Comparison of ENCODE assay signal across 8 cellular contexts in the genomic region with DNA sequence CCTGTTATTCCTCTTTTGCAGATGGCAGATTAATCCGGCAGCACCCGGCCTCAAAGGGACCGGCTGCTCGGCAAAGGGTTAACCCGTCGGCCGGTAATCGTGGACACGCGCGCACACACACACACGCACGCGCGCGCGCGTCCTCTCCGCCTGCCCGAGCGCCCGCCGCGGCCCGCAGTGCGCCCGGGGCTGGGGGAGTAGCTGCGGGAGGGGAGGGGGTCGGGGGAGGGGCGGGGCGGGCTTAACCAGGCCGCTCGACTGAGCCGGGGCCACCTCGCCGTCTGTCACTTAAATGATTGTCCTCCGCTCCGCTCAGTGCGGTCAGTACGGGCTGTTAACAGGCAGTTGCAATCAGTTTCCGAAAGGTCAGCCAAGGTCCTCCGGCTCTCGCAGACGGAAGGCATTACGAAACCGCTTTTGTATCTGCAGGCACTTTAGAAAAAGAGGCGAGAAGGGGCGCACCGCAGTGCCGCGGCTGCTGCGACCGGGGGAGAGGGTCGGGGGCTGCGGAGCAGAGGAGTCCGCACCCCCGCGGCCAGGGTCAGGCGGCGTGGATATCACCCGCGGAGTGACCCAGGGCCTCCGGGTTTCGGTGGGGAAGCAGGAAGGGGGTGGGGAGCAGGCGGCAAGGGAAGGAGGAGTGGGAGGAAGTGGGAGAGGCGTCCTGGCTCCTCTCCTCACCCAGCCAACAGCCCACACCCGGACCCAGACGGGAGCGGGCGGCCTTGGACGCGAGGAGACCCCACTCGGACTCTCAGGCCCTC. TPM values are rescaled to one million over a fixed set of nuclear protein-coding genes. Genes with fewer than 3 reads are reported as not detected.
DNase-seq lines count a peak whose midpoint lies in the region; FAIRE-seq and TF ChIP-seq lines count a peak whose summit lies in the region.

No MANE protein-coding gene starts in this region.

- no peak overlapping the region for H3K9ac ChIP-seq in endodermal cell (ENCODE audit: extremely low read depth, low read length, poor library complexity, severe bottlenecking)

- peak overlapping the region; percentile 76 for H3K4me3 ChIP-seq in endodermal cell (ENCODE audit: low read length)

- peaks cover 15% of the 10 kb centered on the region for H3K9me3 Mint-ChIP-seq in endodermal cell

- H3K36me3 ChIP-seq in endodermal cell (ENCODE audit: control insufficient read depth, insufficient read depth, low read length): no peaks in the 10 kb centered on the region

- no peaks in the 10 kb centered on the region for H3K4me1 ChIP-seq in endodermal cell (ENCODE audit: control insufficient read depth, insufficient read depth, low read length)

- H3K36me3 Mint-ChIP-seq in endodermal cell (ENCODE audit: low read depth): no peaks in the 10 kb centered on the region

- TF ChIP-seq CTCF in D721Med (IDR thresholded peaks at IDR 0.05; ENCODE audit: insufficient read depth, missing control alignments) (no peak), endodermal cell (conservative IDR thresholded peaks at IDR 0.05) (no peak)

- DNase-seq in D721Med (ENCODE audit: insufficient read length, low spot score): peak; percentile 59
- peak; percentile 70 for DNase-seq in SW480 (ENCODE audit: low spot score)
- peak; percentile 89 for DNase-seq in endodermal cell
- DNase-seq in myocyte (ENCODE audit: low read depth): peak; percentile 69
- no peak for DNase-seq in AG20443 (ENCODE audit: low spot score)
- DNase-seq in DMS114 treated with DMSO at 0.1 percent for 48 hours (lab: John Stamatoyannopoulos, UW; ENCODE audit: unreplicated experiment): no peak
- DNase-seq in dedifferentiated amniotic fluid mesenchymal stem cell (ENCODE audit: extremely low spot score): no peak

- no peak for TF ChIP-seq RAD21 in Ishikawa (IDR thresholded peaks at IDR 0.05; ENCODE audit: low read depth)

- H3K27ac ChIP-seq in endodermal cell (ENCODE audit: low read depth, low read length): peak overlapping the region; percentile 90

- H3K4me3 Mint-ChIP-seq in endodermal cell: peak overlapping the region; percentile 66

- no peaks in the 10 kb centered on the region for H3K9me3 ChIP-seq in endodermal cell (ENCODE audit: control insufficient read depth, low read length)

- 0% methylated on average over 37 of the region's 73 CpGs; no CpG with 5 or more reads in 1 of the 2 experiments for WGBS in endodermal cell (ENCODE audit: insufficient coverage in 1 of 2, insufficient read length in 1 of 2), 2 experiments

- peaks cover 38% of the 10 kb centered on the region for H3K27me3 ChIP-seq in endodermal cell (ENCODE audit: control insufficient read depth, insufficient read depth, low read length, poor library complexity, severe bottlenecking)

- peaks cover 65% of the 10 kb centered on the region for H3K27me3 Mint-ChIP-seq in endodermal cell (ENCODE audit: insufficient read depth)

- peak overlapping the region; percentile 89 for H3K27ac Mint-ChIP-seq in endodermal cell

- no peak for TF ChIP-seq EP300 in Ishikawa (IDR thresholded peaks at IDR 0.05; ENCODE audit: borderline replicate concordance)

- H3K4me1 Mint-ChIP-seq in endodermal cell: peaks cover 21% of the 10 kb centered on the region

- FAIRE-seq in D721Med (lab: Jason Lieb, UNC): no peak

TF ChIP-seq in Ishikawa, 13 proteins besides CTCF, POLR2A, EP300 and RAD21:
- TF ChIP-seq TAF1 (IDR thresholded peaks at IDR 0.05; ENCODE audit: low read depth): no peak
- TF ChIP-seq ZBTB7A (IDR thresholded peaks at IDR 0.05; ENCODE audit: low read depth): 0 out of 2 replicates have a peak, but pooled peaks have one; percentile 29
- no peak for TF ChIP-seq USF1 (IDR thresholded peaks at IDR 0.05)
- TF ChIP-seq TCF12 (IDR thresholded peaks at IDR 0.05; ENCODE audit: low read depth): no peak

RNA-seq across cellular contexts. Expression of gene BCOR, which starts 57.3 kb away (rescaled TPM):
- total RNA-seq in endodermal cell (10 to 100 TPM; 31.3 to 37.9 TPM), myocyte (13.9 and 14.6 TPM in 2 replicates)
- polyA plus RNA-seq in endodermal cell (2013, experiment 1 of 2): 31.8 TPM
- polyA plus RNA-seq in endodermal cell (2013, experiment 2 of 2): 30.2 TPM
- 17.2 TPM for polyA plus RNA-seq in myocyte (2012)

Comparison
In these comparisons a context has a peak if more than half of its experiments do, and no peak if none do; other contexts are left out.
1. DNase-seq: peak in D721Med (single experiment), SW480 (single experiment), endodermal cell (single experiment) and myocyte (single experiment); none in AG20443 (single experiment), DMS114 treated with DMSO at 0.1 percent for 48 hours (single experiment) and dedifferentiated amniotic fluid mesenchymal stem cell (single experiment).